ENCODE assay signal across 17 cellular contexts in genomic region chr5:16742938-16743337, GRCh38.
A peak's percentile ranks its signal among the peaks of the same experiment; 100 is the strongest.
DNase-seq lines count a peak whose midpoint lies in the region; ATAC-seq and TF ChIP-seq lines count a peak whose summit lies in the region.
"Had no signal": no experiment of that assay in that cellular context is flagged by ENCODE, and none has a peak within 500 bp of the region (broad histone marks: within the 10 kb centered on the region; RNA-seq: fewer than 3 reads in every experiment).

No MANE protein-coding gene starts in this region.

- POLR2A ChIA-PET in naive thymus-derived CD4-positive, alpha-beta T cell (lab: Charles Lee), result no interaction called here

- DNase-seq in GM23338 (ENCODE audit: low spot score) (no peak), NCI-H2029 (lab: John Stamatoyannopoulos, UW) (peak; percentile 19), dermis blood vessel endothelial cell (peak; percentile 80), NCI-H748 treated with DMSO at 0.1 percent for 48 hours (lab: John Stamatoyannopoulos, UW) (no peak)
- no peak for DNase-seq in naive thymus-derived CD4-positive, alpha-beta T cell
- DNase-seq: activated CD8-positive, alpha-beta T cell treated with anti-CD3 and anti-CD28 coated beads for 36 hours; activated naive CD8-positive, alpha-beta T cell treated with anti-CD3 and anti-CD28 coated beads, Interleukin-2, amount 50 U/mL, for 24 hours; glutamatergic neuron; midbrain; NCI-H2171 treated with DMSO at 0.1 percent for 48 hours; nucleus accumbens; T-helper 1 cell had no signal

- peak overlapping the region; percentile 94 for H3K27ac Mint-ChIP-seq in GM23338
- H3K27ac Mint-ChIP-seq in naive thymus-derived CD4-positive, alpha-beta T cell, result no peak overlapping the region
- H3K27ac Mint-ChIP-seq: activated CD8-positive, alpha-beta T cell treated with anti-CD3 and anti-CD28 coated beads for 36 hours; activated naive CD8-positive, alpha-beta T cell treated with anti-CD3 and anti-CD28 coated beads, Interleukin-2, amount 50 U/mL, for 24 hours; activated T-helper 1 cell treated with anti-CD3 and anti-CD28 coated beads, Interleukin-12 subunit alpha, Interleukin-12 subunit beta, Interleukin-2, Interleukin-4 antibody, amounts not matched to agents 30 ng/mL and 10 ng/mL and 1 ng/mL, durations not matched to agents 14 hours and 24 hours and 36 hours had no signal

- H3K4me1 Mint-ChIP-seq in GM23338, result peaks cover 68% of the 10 kb centered on the region
- no peaks in the 10 kb centered on the region for H3K4me1 Mint-ChIP-seq in naive thymus-derived CD4-positive, alpha-beta T cell
- H3K4me1 Mint-ChIP-seq: activated naive CD8-positive, alpha-beta T cell treated with anti-CD3 and anti-CD28 coated beads, Interleukin-2, amount 50 U/mL, for 24 hours had no signal

- H4K20me1 ChIP-seq in GM23338 (replicated peaks; ENCODE audit: insufficient read depth), result no peaks in the 10 kb centered on the region

- H3F3A ChIP-seq in GM23338 (replicated peaks; ENCODE audit: low read depth), result peaks cover 7% of the 10 kb centered on the region

- WGBS in mesodermal cell (ENCODE audit: insufficient coverage in 2 of 2), 2 experiments, result 68 to 100% methylated on average over 2 to 3 of the region's 5 CpGs

- H3K27ac ChIP-seq in GM23338 (ENCODE audit: low read depth), result peak overlapping the region; percentile 93
- H3K27ac ChIP-seq in mesodermal cell (ENCODE audit: low read depth, low read length, severe bottlenecking), result peak overlapping the region; percentile 99
- H3K27ac ChIP-seq in naive thymus-derived CD4-positive, alpha-beta T cell (ENCODE audit: low read depth, low read length), result no peak overlapping the region
- H3K27ac ChIP-seq: WERI-Rb-1 had no signal

- peaks cover 17% of the 10 kb centered on the region for H3K79me2 ChIP-seq in GM23338 (replicated peaks; ENCODE audit: insufficient read depth)

- peaks cover 10% of the 10 kb centered on the region; the same call in 2 of the 3 replicates for H3K36me3 Mint-ChIP-seq in GM23338 (ENCODE audit: low read depth)
- H3K36me3 Mint-ChIP-seq in naive thymus-derived CD4-positive, alpha-beta T cell, result no peaks in the 10 kb centered on the region

- H3K4me3 ChIP-seq in GM23338 (no peak overlapping the region), mesodermal cell (ENCODE audit: extremely low read depth, insufficient read depth, low read length, poor library complexity, severe bottlenecking) (no peak overlapping the region)
- no peak overlapping the region for H3K4me3 ChIP-seq in naive thymus-derived CD4-positive, alpha-beta T cell (ENCODE audit: low read length)

- no peak for TF ChIP-seq CTCF in GM23338 (conservative IDR thresholded peaks at IDR 0.05; ENCODE audit: low read depth in 2 of 2)

- no peaks in the 10 kb centered on the region for H3K36me3 ChIP-seq in GM23338 (ENCODE audit: insufficient read depth)
- H3K36me3 ChIP-seq in mesodermal cell (ENCODE audit: control insufficient read depth, insufficient read depth, low read length), result peaks cover 56% of the 10 kb centered on the region
- no peaks in the 10 kb centered on the region for H3K36me3 ChIP-seq in naive thymus-derived CD4-positive, alpha-beta T cell (ENCODE audit: control insufficient read depth in 2 of 3, insufficient read depth in 3 of 3, low read length in 3 of 3)

- H2AFZ ChIP-seq in GM23338, result no peak overlapping the region

- no peaks in the 10 kb centered on the region for H3K9me3 ChIP-seq in mesodermal cell (ENCODE audit: control insufficient read depth, low read length)
- H3K9me3 ChIP-seq in naive thymus-derived CD4-positive, alpha-beta T cell (ENCODE audit: control insufficient read depth in 2 of 3, low read length in 3 of 3), result no peaks in the 10 kb centered on the region

- H3K4me2 ChIP-seq in GM23338, result peak overlapping the region; percentile 17; the same call in 1 of the 2 replicates

- H3K9me3 Mint-ChIP-seq in GM23338, result no peaks in the 10 kb centered on the region
- no peaks in the 10 kb centered on the region for H3K9me3 Mint-ChIP-seq in naive thymus-derived CD4-positive, alpha-beta T cell
- H3K9me3 Mint-ChIP-seq: activated CD8-positive, alpha-beta T cell treated with anti-CD3 and anti-CD28 coated beads for 36 hours; activated naive CD8-positive, alpha-beta T cell treated with anti-CD3 and anti-CD28 coated beads, Interleukin-2, amount 50 U/mL, for 24 hours; activated T-helper 1 cell treated with anti-CD3 and anti-CD28 coated beads, Interleukin-12 subunit alpha, Interleukin-12 subunit beta, Interleukin-2, Interleukin-4 antibody, amounts not matched to agents 30 ng/mL and 10 ng/mL and 1 ng/mL, durations not matched to agents 14 hours and 24 hours and 36 hours had no signal

- peaks cover 50% of the 10 kb centered on the region for H3K4me1 ChIP-seq in GM23338 (ENCODE audit: insufficient read depth)
- H3K4me1 ChIP-seq in mesodermal cell (ENCODE audit: control insufficient read depth, insufficient read depth, low read length, poor library complexity, severe bottlenecking), result peaks cover 37% of the 10 kb centered on the region
- no peaks in the 10 kb centered on the region for H3K4me1 ChIP-seq in naive thymus-derived CD4-positive, alpha-beta T cell (ENCODE audit: control insufficient read depth in 2 of 2, insufficient read depth in 2 of 2, low read length in 2 of 2)

- H3K4me3 Mint-ChIP-seq in GM23338, result 0 out of 3 replicates have a peak overlapping the region, but pooled peaks have one; percentile 84
- H3K4me3 Mint-ChIP-seq in naive thymus-derived CD4-positive, alpha-beta T cell, result no peak overlapping the region
- H3K4me3 Mint-ChIP-seq: activated CD8-positive, alpha-beta T cell treated with anti-CD3 and anti-CD28 coated beads for 36 hours; activated naive CD8-positive, alpha-beta T cell treated with anti-CD3 and anti-CD28 coated beads, Interleukin-2, amount 50 U/mL, for 24 hours; activated T-helper 1 cell treated with anti-CD3 and anti-CD28 coated beads, Interleukin-12 subunit alpha, Interleukin-12 subunit beta, Interleukin-2, Interleukin-4 antibody, amounts not matched to agents 30 ng/mL and 10 ng/mL and 1 ng/mL, durations not matched to agents 14 hours and 24 hours and 36 hours had no signal

- no peaks in the 10 kb centered on the region for H3K27me3 ChIP-seq in GM23338 (ENCODE audit: insufficient read depth)
- peaks cover 0 to 1% of the 10 kb centered on the region in 2 donors for H3K27me3 ChIP-seq in naive thymus-derived CD4-positive, alpha-beta T cell (ENCODE audit: control insufficient read depth in 2 of 2, insufficient read depth in 2 of 2, low read length in 2 of 2)

- H3K27me3 Mint-ChIP-seq in GM23338 (ENCODE audit: insufficient read depth, low read depth, poor library complexity), result peaks cover 4% of the 10 kb centered on the region
- H3K27me3 Mint-ChIP-seq in naive thymus-derived CD4-positive, alpha-beta T cell, result peaks cover 5 to 35% (median 6%) of the 10 kb centered on the region in 5 donors

- ATAC-seq in GM23338, result no peak
- ATAC-seq in HG02870 (IDR thresholded peaks at IDR 0.05; ENCODE audit: unreplicated experiment), result no peak
- ATAC-seq in naive thymus-derived CD4-positive, alpha-beta T cell, result no peak
- ATAC-seq: activated CD8-positive, alpha-beta T cell treated with anti-CD3 and anti-CD28 coated beads for 36 hours; activated naive CD8-positive, alpha-beta T cell treated with anti-CD3 and anti-CD28 coated beads, Interleukin-2, amount 50 U/mL, for 24 hours; sciatic nerve had no signal

- intact Hi-C loops in naive thymus-derived CD4-positive, alpha-beta T cell (cut with micrococcal nuclease), result no loop called here

- CTCF ChIA-PET in naive thymus-derived CD4-positive, alpha-beta T cell (lab: Charles Lee), result no interaction called here

- no peaks in the 10 kb centered on the region for H3K9me2 ChIP-seq in GM23338 (ENCODE audit: insufficient read depth)

TF ChIP-seq in GM23338, 12 proteins besides CTCF, POLR2A, EP300 and RAD21:
- TF ChIP-seq EZH2 (IDR thresholded peaks at IDR 0.05; ENCODE audit: low read depth, unreplicated experiment) (no peak), NANOG (IDR thresholded peaks at IDR 0.05; ENCODE audit: borderline replicate concordance) (peak; percentile 81)

Comparison
In these comparisons a context has a peak if more than half of its experiments do, and no peak if none do; other contexts are left out.
1. DNase-seq: peak in NCI-H2029 (single experiment) and dermis blood vessel endothelial cell (single experiment); none in GM23338 (single experiment), naive thymus-derived CD4-positive, alpha-beta T cell (0 of 9) and NCI-H748 treated with DMSO at 0.1 percent for 48 hours (single experiment).